In the genomic region with DNA sequence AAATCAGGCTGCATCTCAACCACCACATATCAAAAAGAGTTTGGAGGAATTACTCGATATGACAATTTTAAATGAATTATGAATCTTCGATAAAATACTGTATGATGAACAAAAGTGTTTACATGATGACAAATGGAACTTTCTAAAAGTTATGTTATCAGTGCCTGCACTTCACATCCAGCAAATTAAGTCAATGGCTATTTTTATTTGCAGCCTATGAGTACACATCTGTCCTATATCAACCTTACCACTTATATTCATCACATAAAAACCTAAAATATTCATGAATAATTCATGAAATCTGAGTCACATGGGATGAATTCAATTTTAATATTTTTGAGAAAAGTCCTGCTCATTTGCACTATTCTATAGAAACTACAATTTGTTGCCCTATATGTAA, we compare ENCODE assay signal across 31 cellular contexts.
"Had no signal": no experiment of that assay in that cellular context is flagged by ENCODE, and none has a peak within 500 bp of the region (broad histone marks: within the 10 kb centered on the region; RNA-seq: fewer than 3 reads in every experiment).

No MANE protein-coding gene starts in this region.

- H3K4me3 ChIP-seq: colonic mucosa, esophagus squamous epithelium had no signal

- DNase-seq: activated B cell treated with CpG ODN at 0.5 μM for 24 hours; activated CD4-positive, alpha-beta T cell treated with anti-CD3 and anti-CD28 coated beads for 48 hours; activated CD4-positive, alpha-beta T cell treated with anti-CD3 and anti-CD28 coated beads, Interleukin-2, amount 50 U/mL, for 1 hour; activated CD4-positive, alpha-beta T cell treated with anti-CD3 and anti-CD28 coated beads, Interleukin-2, amount 50 U/mL, for 48 hours; activated CD8-positive, alpha-beta memory T cell treated with anti-CD3 and anti-CD28 coated beads for 24 hours; activated CD8-positive, alpha-beta T cell treated with anti-CD3 and anti-CD28 coated beads for 36 hours; activated effector memory CD4-positive, alpha-beta T cell treated with Interleukin-2 at 50 U/mL for 16 hours; activated gamma-delta T cell treated with Interleukin-2 at 50 U/mL for 16 hours; activated naive CD4-positive, alpha-beta T cell treated with anti-CD3 and anti-CD28 coated beads, Interleukin-2, amount 50 U/mL, for 16 hours; activated naive CD4-positive, alpha-beta T cell treated with Interleukin-2 at 50 U/mL for 16 hours; activated T-cell treated with anti-CD3 and anti-CD28 coated beads, Interleukin-2, amount 50 U/mL, for 4 hours; amniotic stem cell; anterior cingulate cortex; brain microvascular endothelial cell; central memory CD4-positive, alpha-beta T cell; cerebellar nuclear complex; colonic mucosa; effector CD8-positive, alpha-beta T cell; esophagus squamous epithelium; foreskin fibroblast; T-helper 1 cell; T-helper 17 cell; T1000; WERI-Rb-1 had no signal

- H3K4me1 ChIP-seq: colonic mucosa, esophagus squamous epithelium had no signal

- FAIRE-seq: astrocyte, bronchial epithelial cell, endometrium, endothelial cell of umbilical vein had no signal

- H3K27me3 ChIP-seq: brain microvascular endothelial cell, colonic mucosa, esophagus squamous epithelium had no signal

- H3K27ac ChIP-seq: brain microvascular endothelial cell, colonic mucosa, epithelial cell of prostate, esophagus squamous epithelium, WERI-Rb-1 had no signal

- H3K9me3 ChIP-seq: colonic mucosa, esophagus squamous epithelium had no signal

- ATAC-seq: activated CD4-positive, CD25-positive, alpha-beta regulatory T cell treated with anti-CD3 and anti-CD28 coated beads, Interleukin-2, amount 50 U/mL, for 24 hours; activated CD8-positive, alpha-beta T cell treated with anti-CD3 and anti-CD28 coated beads for 36 hours; activated T-cell treated with anti-CD3 and anti-CD28 coated beads, Interleukin-2, amount 50 U/mL, for 4 hours; activated T-helper 17 cell treated with anti-CD3 and anti-CD28 coated beads, Interleukin-2, amount 50 U/mL, for 72 hours; T-helper 17 cell had no signal

- H3K36me3 ChIP-seq: brain microvascular endothelial cell, colonic mucosa, WERI-Rb-1 had no signal
